Comparison of ENCODE assay signal across 27 cellular contexts in genomic region chr9:1443450-1443849, GRCh38.
"Had no signal": no experiment of that assay in that cellular context is flagged by ENCODE, and none has a peak within 500 bp of the region (broad histone marks: within the 10 kb centered on the region; RNA-seq: fewer than 3 reads in every experiment).

No MANE protein-coding gene starts in this region.

- H3K9me3 ChIP-seq: esophagus squamous epithelium, heart right ventricle, left lung, right atrium auricular region, thoracic aorta, tibial nerve, upper lobe of left lung had no signal

- FAIRE-seq: islet of Langerhans, urothelium cell line had no signal

- H3K4me3 ChIP-seq: esophagus squamous epithelium, heart right ventricle, left lung, neural progenitor cell, right atrium auricular region, thoracic aorta, tibial nerve, upper lobe of left lung had no signal

- ATAC-seq: effector memory CD8-positive, alpha-beta T cell; heart right ventricle; left cardiac atrium; left lung; naive thymus-derived CD4-positive, alpha-beta T cell; sciatic nerve; stimulated activated effector memory CD8-positive, alpha-beta T cell treated with anti-CD3 and anti-CD28 coated beads, Interleukin-12 subunit alpha, Interleukin-12 subunit beta, amount 100 ng/mL, for 72 hours had no signal

- H3K27me3 ChIP-seq: heart right ventricle, left lung, neural progenitor cell, right atrium auricular region, tibial nerve, upper lobe of left lung had no signal

- H3K4me1 ChIP-seq: esophagus squamous epithelium, heart right ventricle, left lung, neural progenitor cell, parathyroid adenoma, right atrium auricular region, tibial nerve, upper lobe of left lung had no signal

- H3K36me3 ChIP-seq: esophagus squamous epithelium, heart right ventricle, left lung, neural progenitor cell, right atrium auricular region, thoracic aorta, tibial nerve, upper lobe of left lung had no signal

- H3K27ac ChIP-seq: esophagus squamous epithelium, heart right ventricle, left lung, neural progenitor cell, parathyroid adenoma, right atrium auricular region, thoracic aorta, tibial nerve, upper lobe of left lung had no signal

- DNase-seq: cortex of kidney; effector memory CD8-positive, alpha-beta T cell; erythroblast; esophagus squamous epithelium; foreskin melanocyte; glutamatergic neuron; heart right ventricle; hippocampal formation; left cardiac atrium; left lung; mesendoderm; midbrain; naive thymus-derived CD4-positive, alpha-beta T cell; stimulated activated CD4-positive, alpha-beta T cell treated with anti-CD3 and anti-CD28 coated beads, Interleukin-2, amount 100 ng/mL, for 24 hours; stimulated activated CD4-positive, alpha-beta T cell treated with anti-CD3 and anti-CD28 coated beads, Interleukin-4, amount 100 ng/mL, for 24 hours; stimulated activated naive CD4-positive, alpha-beta T cell treated with Interleukin-2 at 50 U/mL for 16 hours; substantia nigra; upper lobe of left lung had no signal
